8 cellular contexts compared by ENCODE assay signal in the genomic region with DNA sequence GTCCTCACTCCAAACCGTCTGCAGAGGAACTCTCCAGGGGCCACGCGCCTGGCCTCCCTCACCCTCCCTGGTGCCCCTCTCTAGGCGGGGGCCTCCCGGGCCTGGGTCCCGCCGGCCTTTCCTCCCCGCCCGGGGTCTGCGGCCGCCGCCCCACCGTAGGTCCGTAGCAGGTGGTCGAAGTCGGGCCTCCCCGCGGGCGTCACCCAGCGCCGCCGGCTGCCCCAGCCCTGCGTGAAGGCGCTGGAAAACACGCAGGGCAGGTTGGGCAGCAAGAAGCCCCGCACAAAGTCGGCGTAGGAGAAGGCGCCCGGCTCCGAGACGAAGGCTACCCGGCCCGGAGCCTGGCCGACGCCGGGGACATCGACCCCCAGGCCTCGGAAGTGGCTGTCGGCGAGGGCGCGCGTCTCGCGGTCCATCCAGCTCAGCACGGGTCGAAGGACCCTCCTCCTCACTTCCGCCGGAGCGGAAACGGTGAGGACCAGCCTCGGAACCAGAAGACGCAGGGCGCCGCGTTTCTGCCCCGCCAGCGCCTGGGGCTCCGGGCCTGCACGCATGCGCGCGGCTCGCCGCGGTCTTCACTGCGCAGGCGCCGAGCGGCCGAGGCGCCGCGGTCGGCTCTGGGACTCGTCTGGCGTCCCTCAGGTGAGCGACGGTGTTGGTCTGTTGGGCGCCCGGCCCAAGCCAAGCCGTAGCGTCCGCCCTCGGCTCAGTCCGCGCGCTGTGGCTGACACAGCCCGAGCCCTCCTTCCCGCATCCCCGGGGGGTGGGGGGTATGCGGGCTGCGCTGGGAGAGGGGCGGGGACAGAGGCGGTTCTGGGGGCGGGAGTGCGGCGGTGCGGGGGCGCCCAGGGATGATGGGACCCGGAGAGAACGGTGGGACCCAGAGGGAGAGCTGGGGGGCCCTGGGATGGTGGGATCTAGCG.
A peak's percentile ranks its signal among the peaks of the same experiment; 100 is the strongest.
DNase-seq lines count a peak whose midpoint lies in the region; ATAC-seq and TF ChIP-seq lines count a peak whose summit lies in the region.

A gene with protein sequence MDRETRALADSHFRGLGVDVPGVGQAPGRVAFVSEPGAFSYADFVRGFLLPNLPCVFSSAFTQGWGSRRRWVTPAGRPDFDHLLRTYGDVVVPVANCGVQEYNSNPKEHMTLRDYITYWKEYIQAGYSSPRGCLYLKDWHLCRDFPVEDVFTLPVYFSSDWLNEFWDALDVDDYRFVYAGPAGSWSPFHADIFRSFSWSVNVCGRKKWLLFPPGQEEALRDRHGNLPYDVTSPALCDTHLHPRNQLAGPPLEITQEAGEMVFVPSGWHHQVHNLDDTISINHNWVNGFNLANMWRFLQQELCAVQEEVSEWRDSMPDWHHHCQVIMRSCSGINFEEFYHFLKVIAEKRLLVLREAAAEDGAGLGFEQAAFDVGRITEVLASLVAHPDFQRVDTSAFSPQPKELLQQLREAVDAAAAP (minus strand): TSS at position 445 of the 923 bp plus-strand sequence. CDS start 29 bp downstream, at position 416.
A gene with protein sequence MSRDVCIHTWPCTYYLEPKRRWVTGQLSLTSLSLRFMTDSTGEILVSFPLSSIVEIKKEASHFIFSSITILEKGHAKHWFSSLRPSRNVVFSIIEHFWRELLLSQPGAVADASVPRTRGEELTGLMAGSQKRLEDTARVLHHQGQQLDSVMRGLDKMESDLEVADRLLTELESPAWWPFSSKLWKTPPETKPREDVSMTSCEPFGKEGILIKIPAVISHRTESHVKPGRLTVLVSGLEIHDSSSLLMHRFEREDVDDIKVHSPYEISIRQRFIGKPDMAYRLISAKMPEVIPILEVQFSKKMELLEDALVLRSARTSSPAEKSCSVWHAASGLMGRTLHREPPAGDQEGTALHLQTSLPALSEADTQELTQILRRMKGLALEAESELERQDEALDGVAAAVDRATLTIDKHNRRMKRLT (plus strand): TSS at position 578 of the 923 bp plus-strand sequence. CDS start 12,302 bp downstream, outside the sequence.

- TF ChIP-seq POLR2A in GM18951 (IDR thresholded peaks at IDR 0.05; ENCODE audit: extremely low read depth, insufficient read depth, insufficient read length) = peak; percentile 92

- peak; percentile 95 for ATAC-seq in HG03175 (IDR thresholded peaks at IDR 0.05; ENCODE audit: unreplicated experiment)

- in situ Hi-C loops in GM18951 (cut with MboI; ENCODE audit: low sequenced_read_pairs, unreplicated experiment) = no loop called here

- H3K27ac ChIP-seq in caudate nucleus (ENCODE audit: low read depth, low read length) = peak within 1 kb of the TSS; percentile 92

- DNase-seq in AG08395 (ENCODE audit: low spot score) (peak; percentile 97), NCI-H345 (lab: John Stamatoyannopoulos, UW) (peak; percentile 89), caudate nucleus (lab: John Stamatoyannopoulos, UW) (peak in 59 of 61 donors; percentile 21 to 92 (median 82)), iris pigment epithelial cell (ENCODE audit: low read depth) (peak; percentile 89)
- DNase-seq in activated CD4-positive, CD25-positive, alpha-beta regulatory T cell (lab: John Stamatoyannopoulos, UW) = peak; percentile 84 to 89 (median 86)
- peak; percentile 86 to 89 for DNase-seq in stimulated activated CD4-positive, alpha-beta T cell treated with anti-CD3 and anti-CD28 coated beads, Interleukin-12 subunit alpha, Interleukin-12 subunit beta, amount 100 ng/mL, for 24 hours (ENCODE audit: low read depth in 2 of 2)

Comparison
In these comparisons a context has a peak if more than half of its experiments do, and no peak if none do; other contexts are left out.
1. Peak in every context shown above with its lines: DNase-seq, ATAC-seq and H3K27ac ChIP-seq.